ENCODE assay signal across 9 cellular contexts in genomic region chr6:27810768-27811298, GRCh38.
A peak's percentile ranks its signal among the peaks of the same experiment; 100 is the strongest.
DNase-seq lines count a peak whose midpoint lies in the region; ATAC-seq, FAIRE-seq and TF ChIP-seq lines count a peak whose summit lies in the region.
"Had no signal": no experiment of that assay in that cellular context is flagged by ENCODE, and none has a peak within 500 bp of the region (broad histone marks: within the 10 kb centered on the region; RNA-seq: fewer than 3 reads in every experiment).

No MANE protein-coding gene starts in this region.

- in situ Hi-C loops in G401 (cut with HindIII; ENCODE audit: low sequenced_read_pairs), result no loop called here

- no peak for DNase-seq in left ventricle myocardium inferior
- DNase-seq in Right ventricle myocardium inferior (ENCODE audit: missing footprints), result no peak
- DNase-seq in activated CD4-positive, alpha-beta memory T cell treated with anti-CD3 and anti-CD28 coated beads, Interleukin-2, amount 10 ng/mL, durations not matched to agents 7 days and 5 days, result peak; percentile 40
- no peak for DNase-seq in thyroid gland
- DNase-seq in G401 (ENCODE audit: low spot score), result no peak
- no peak for DNase-seq in HTR-8/SVneo (ENCODE audit: insufficient read length, low spot score)
- DNase-seq in LoVo (ENCODE audit: low spot score), result no peak

- no peak for TF ChIP-seq POLR2A in thyroid gland (IDR thresholded peaks at IDR 0.05)

- POLR2A ChIA-PET in activated CD4-positive, alpha-beta memory T cell treated with anti-CD3 and anti-CD28 coated beads, Interleukin-2, amount 10 ng/mL, durations not matched to agents 7 days and 5 days (lab: Charles Lee), result interaction anchor here (1.0 to 11.2 kb wide), 27 partner anchors 11 to 1789 kb away, joined by 3 to 1218 read pairs (median 44); partner anchors contain the start of gene ZNF184

- H3K9ac ChIP-seq in iPS-20b (ENCODE audit: low read depth, low read length), result peak overlapping the region; percentile 95

- no peak for ATAC-seq in Right ventricle myocardium inferior

- WGBS in thyroid gland, 2 donors, result 6 to 10% methylated on average over 9 of the region's 9 CpGs

- H3K4me1 Mint-ChIP-seq in activated CD4-positive, alpha-beta memory T cell treated with anti-CD3 and anti-CD28 coated beads, Interleukin-2, amount 10 ng/mL, durations not matched to agents 7 days and 5 days, result peaks cover 62% of the 10 kb centered on the region

- H3K4me1 ChIP-seq in left ventricle myocardium inferior, result peaks cover 36% of the 10 kb centered on the region
- peaks cover 17% of the 10 kb centered on the region; the same call in 1 of the 2 replicates for H3K4me1 ChIP-seq in iPS-20b (ENCODE audit: insufficient read depth, low read length)
- peaks cover 5 to 25% of the 10 kb centered on the region in 2 donors for H3K4me1 ChIP-seq in thyroid gland

- H3K36me3 ChIP-seq in left ventricle myocardium inferior (no peaks in the 10 kb centered on the region), iPS-20b (ENCODE audit: insufficient read depth, low read depth, low read length) (no peaks in the 10 kb centered on the region), thyroid gland (no peaks in the 10 kb centered on the region)

- H3K4me3 ChIP-seq in left ventricle myocardium inferior (peak overlapping the region; percentile 73), iPS-20b (ENCODE audit: low read length) (peak overlapping the region; percentile 89), thyroid gland (replicated peaks in 1 of 3) (peak overlapping the region in 1 of 3 donors; percentile 53)

- no peaks in the 10 kb centered on the region for H3K27me3 Mint-ChIP-seq in activated CD4-positive, alpha-beta memory T cell treated with anti-CD3 and anti-CD28 coated beads, Interleukin-2, amount 10 ng/mL, durations not matched to agents 7 days and 5 days

- intact Hi-C loops in left ventricle myocardium inferior (cut with micrococcal nuclease), result no loop called here
- intact Hi-C loops in Right ventricle myocardium inferior (cut with DNase I), result no loop called here
- intact Hi-C loops in thyroid gland (cut with DNase I), result no loop called here

- H3K27ac ChIP-seq in left ventricle myocardium inferior (replicated peaks), result peak overlapping the region; percentile 87
- peak overlapping the region; percentile 87 for H3K27ac ChIP-seq in iPS-20b (ENCODE audit: low read length)
- peak overlapping the region; percentile 82 to 89 (median 86) for H3K27ac ChIP-seq in thyroid gland

- CTCF ChIA-PET in activated CD4-positive, alpha-beta memory T cell treated with anti-CD3 and anti-CD28 coated beads, Interleukin-2, amount 10 ng/mL, durations not matched to agents 7 days and 5 days (lab: Charles Lee), result interaction anchor here (1.1 to 10.3 kb wide), 9 partner anchors 8 to 84 kb away, joined by 3 to 86 read pairs (median 6); a partner anchor contains a TSS

- TF ChIP-seq CTCF in left ventricle myocardium inferior (IDR thresholded peaks at IDR 0.05; ENCODE audit: borderline replicate concordance) (no peak), thyroid gland (IDR thresholded peaks at IDR 0.05) (no peak)

- no peak for FAIRE-seq in HTR-8/SVneo (lab: Jason Lieb, UNC)
- FAIRE-seq: endometrium had no signal

- H3K9me3 ChIP-seq in left ventricle myocardium inferior (replicated peaks) (no peaks in the 10 kb centered on the region), iPS-20b (ENCODE audit: insufficient read depth, low read depth, low read length) (no peaks in the 10 kb centered on the region), thyroid gland (no peaks in the 10 kb centered on the region)

- H3K36me3 Mint-ChIP-seq in activated CD4-positive, alpha-beta memory T cell treated with anti-CD3 and anti-CD28 coated beads, Interleukin-2, amount 10 ng/mL, durations not matched to agents 7 days and 5 days (ENCODE audit: low read depth), result peaks cover 18% of the 10 kb centered on the region

- no peaks in the 10 kb centered on the region for H3K9me3 Mint-ChIP-seq in activated CD4-positive, alpha-beta memory T cell treated with anti-CD3 and anti-CD28 coated beads, Interleukin-2, amount 10 ng/mL, durations not matched to agents 7 days and 5 days

- peak overlapping the region; percentile 85 for H3K4me3 Mint-ChIP-seq in activated CD4-positive, alpha-beta memory T cell treated with anti-CD3 and anti-CD28 coated beads, Interleukin-2, amount 10 ng/mL, durations not matched to agents 7 days and 5 days

- H3K27ac Mint-ChIP-seq in activated CD4-positive, alpha-beta memory T cell treated with anti-CD3 and anti-CD28 coated beads, Interleukin-2, amount 10 ng/mL, durations not matched to agents 7 days and 5 days, result peak overlapping the region; percentile 99

- H3K27me3 ChIP-seq in left ventricle myocardium inferior (ENCODE audit: low read depth) (peaks cover 95% of the 10 kb centered on the region), iPS-20b (ENCODE audit: insufficient read depth, low read length) (no peaks in the 10 kb centered on the region), thyroid gland (no peaks in the 10 kb centered on the region)
